ENCODE assay signal across 8 cellular contexts in the genomic region with DNA sequence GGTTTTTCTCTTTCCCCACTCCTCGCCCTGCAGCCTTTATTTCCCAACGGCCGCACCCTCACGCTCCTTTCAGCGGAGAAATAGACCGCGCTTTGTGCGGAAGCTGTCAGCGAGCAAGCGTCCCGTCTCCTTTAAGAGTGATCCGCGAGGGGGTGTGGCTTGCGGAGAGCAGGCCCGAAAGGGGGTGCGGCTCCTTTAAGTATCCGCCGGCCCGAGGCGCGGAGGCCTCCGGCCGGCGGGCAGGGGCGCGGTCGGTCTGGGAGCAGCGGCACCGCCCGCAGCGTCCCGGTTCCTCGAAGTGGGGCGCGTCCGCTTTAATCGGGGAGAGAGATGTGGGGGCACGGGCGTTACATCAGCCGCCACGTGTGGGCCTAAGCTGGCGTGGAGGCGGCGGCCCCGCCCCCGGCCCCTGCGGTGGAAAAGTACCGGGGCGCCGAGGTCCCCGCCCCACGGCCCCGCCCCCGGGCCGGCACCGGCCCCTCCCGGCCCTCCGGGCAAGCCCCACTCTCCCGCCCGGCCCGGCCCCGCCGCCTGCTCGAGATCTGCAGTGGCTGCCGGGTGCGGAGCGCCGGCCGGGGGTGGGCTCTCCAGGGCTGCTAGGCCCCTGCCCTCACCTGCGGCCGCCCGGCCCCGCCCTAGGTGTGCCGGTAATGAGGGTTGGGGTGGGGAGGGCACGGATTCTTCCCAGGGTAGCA. TPM values are rescaled to one million over a fixed set of nuclear protein-coding genes. Genes with fewer than 3 reads are reported as not detected.
DNase-seq lines count a peak whose midpoint lies in the region; ATAC-seq, FAIRE-seq and TF ChIP-seq lines count a peak whose summit lies in the region.

No MANE protein-coding gene starts in this region.

- H3K9ac ChIP-seq in OCI-LY3 (ENCODE audit: low read length) (peak overlapping the region; percentile 91), mucosa of rectum (ENCODE audit: low read depth in 1 of 2, low read length in 2 of 2) (peak overlapping the region; percentile 82 to 95)

- H3K4me2 ChIP-seq in OCI-LY3 (ENCODE audit: low read length) = peak overlapping the region; percentile 92

- H3K4me3 ChIP-seq in OCI-LY3 (ENCODE audit: low read length) (peak overlapping the region; percentile 99), epithelial cell of proximal tubule (ENCODE audit: low read depth, low read length) (peak overlapping the region; percentile 71), mucosa of rectum (ENCODE audit: low read length in 2 of 2) (peak overlapping the region; percentile 80 to 90)

- H3K79me2 ChIP-seq in OCI-LY3 (ENCODE audit: low read length) = no peaks in the 10 kb centered on the region

- H4K20me1 ChIP-seq in OCI-LY3 (ENCODE audit: insufficient read depth, low read length) = no peaks in the 10 kb centered on the region

- peak overlapping the region; percentile 71 for H3K27ac ChIP-seq in OCI-LY3 (ENCODE audit: low read length)
- H3K27ac ChIP-seq in mucosa of rectum (ENCODE audit: low read depth in 2 of 2, low read length in 2 of 2) = peak overlapping the region; percentile 92 to 95

- H3K36me3 ChIP-seq in OCI-LY3 (replicated peaks; ENCODE audit: low read depth, low read length) = no peaks in the 10 kb centered on the region
- no peaks in the 10 kb centered on the region for H3K36me3 ChIP-seq in mucosa of rectum (ENCODE audit: control insufficient read depth in 2 of 2, insufficient read depth in 2 of 2, low read length in 2 of 2)

- H3K27me3 ChIP-seq in OCI-LY3 (ENCODE audit: low read depth, low read length) (no peaks in the 10 kb centered on the region), mucosa of rectum (ENCODE audit: control insufficient read depth in 2 of 2, insufficient read depth in 2 of 2, low read length in 2 of 2) (no peaks in the 10 kb centered on the region)

- H2AFZ ChIP-seq in OCI-LY3 (ENCODE audit: low read depth, low read length) = peak overlapping the region; percentile 77

- H3K9me3 ChIP-seq in OCI-LY3 (ENCODE audit: insufficient read depth, low read length) (no peaks in the 10 kb centered on the region), mucosa of rectum (ENCODE audit: control insufficient read depth in 2 of 2, low read length in 2 of 2) (no peaks in the 10 kb centered on the region)

- peaks cover 19% of the 10 kb centered on the region for H3K4me1 ChIP-seq in OCI-LY3 (ENCODE audit: low read length)
- peaks cover 37 to 53% of the 10 kb centered on the region in 2 donors for H3K4me1 ChIP-seq in mucosa of rectum (ENCODE audit: control insufficient read depth in 2 of 2, insufficient read depth in 2 of 2, low read length in 2 of 2)

- peak; percentile 26 for FAIRE-seq in HTR-8/SVneo (lab: Jason Lieb, UNC)

- no peak for TF ChIP-seq CTCF in OCI-LY3 (IDR thresholded peaks at IDR 0.05; ENCODE audit: low read depth, low read length)
- TF ChIP-seq CTCF in epithelial cell of proximal tubule (conservative IDR thresholded peaks at IDR 0.05; ENCODE audit: low read depth, low read length) = no peak

- DNase-seq in D341Med (ENCODE audit: low spot score) = peak; percentile 92
- DNase-seq in HTR-8/SVneo (ENCODE audit: insufficient read length, low spot score) = peak; percentile 76
- peak; percentile 73 for DNase-seq in activated T-cell treated with anti-CD3 and anti-CD28 coated beads for 1 hour (ENCODE audit: low read depth)
- no peak for DNase-seq in epithelial cell of proximal tubule (ENCODE audit: low read depth)
- peak; percentile 81 for DNase-seq in stimulated activated CD8-positive, alpha-beta memory T cell treated with anti-CD3 and anti-CD28 coated beads, Interleukin-4, amount 100 ng/mL, for 24 hours (ENCODE audit: low read depth)

- ATAC-seq in GM21381 (IDR thresholded peaks at IDR 0.05; ENCODE audit: unreplicated experiment) = peak; percentile 80

RNA-seq across cellular contexts. Expression of a gene that starts 1.2 kb away (rescaled TPM):
- total RNA-seq in epithelial cell of proximal tubule = 1.3 and 4.1 TPM in 2 replicates

RNA-seq across cellular contexts. Expression of a gene that starts 38.7 kb away (rescaled TPM):
- 6.6 and 7.3 TPM in 2 replicates for total RNA-seq in epithelial cell of proximal tubule

RNA-seq across cellular contexts. Expression of a gene that starts 51.0 kb away (rescaled TPM):
- 69.5 and 105 TPM in 2 replicates for total RNA-seq in epithelial cell of proximal tubule

RNA-seq across cellular contexts. Expression of a gene that starts 55.3 kb away (rescaled TPM):
- 139 and 262 TPM in 2 replicates for total RNA-seq in epithelial cell of proximal tubule
